ENCODE assay signal across 8 cellular contexts in genomic region chr7:43582503-43583423, GRCh38. TPM values are rescaled to one million over a fixed set of nuclear protein-coding genes. Genes with fewer than 3 reads are reported as not detected.
DNase-seq lines count a peak whose midpoint lies in the region; ATAC-seq, FAIRE-seq and TF ChIP-seq lines count a peak whose summit lies in the region.

Gene STK17A (plus strand): TSS chr7:43583108. CDS start chr7:43583244, 136 bp downstream.

- dilution Hi-C loops in keratinocyte (cut with MboI; ENCODE audit: extremely low pct_ligation_motif_present, low sequenced_read_pairs): no loop called here

- FAIRE-seq in keratinocyte (lab: Jason Lieb, UNC): peak; percentile 26

- H3K27ac Mint-ChIP-seq in central memory CD8-positive, alpha-beta T cell (ENCODE audit: low read depth): peak within 1 kb of the TSS; percentile 97

- H3K9me3 Mint-ChIP-seq in central memory CD8-positive, alpha-beta T cell: no peaks in the 10 kb centered on the region

- peaks cover 48% of the 10 kb centered on the region for H3K79me2 ChIP-seq in keratinocyte (ENCODE audit: control insufficient read depth, insufficient read depth, low read length)

- H3K4me2 ChIP-seq in keratinocyte (ENCODE audit: control insufficient read depth, extremely low read depth, insufficient read depth, low read depth, low read length): peak within 1 kb of the TSS; percentile 89

- TF ChIP-seq CTCF in AG09309 (IDR thresholded peaks at IDR 0.05; ENCODE audit: control insufficient read depth, insufficient read depth, low read depth, low read length, missing control alignments): peak; percentile 99
- peak; percentile 96 to 99 (median 99) for TF ChIP-seq CTCF in keratinocyte (optimal IDR thresholded peaks at IDR 0.05 in 1 of 3, IDR thresholded peaks at IDR 0.05 in 1 of 3, conservative IDR thresholded peaks at IDR 0.05 in 1 of 3; ENCODE audit: extremely low read depth in 1 of 3, insufficient read depth in 2 of 3, low read length in 3 of 3)

- peak; percentile 38 for DNase-seq in AG09309 (ENCODE audit: low read depth)
- DNase-seq in NCI-H2227 treated with DMSO at 0.1 percent for 48 hours (lab: John Stamatoyannopoulos, UW): peak; percentile 83
- DNase-seq in activated CD4-positive, CD25-positive, alpha-beta regulatory T cell treated with anti-CD3 and anti-CD28 coated beads, Interleukin-2, amount 50 U/mL, for 16 hours (ENCODE audit: low read depth, low spot score): peak; percentile 92
- peak; percentile 93 to 96 for DNase-seq in central memory CD8-positive, alpha-beta T cell (ENCODE audit: low spot score in 2 of 2)
- no peak for DNase-seq in keratinocyte (ENCODE audit: low read depth, low spot score)
- peak; percentile 92 for DNase-seq in stimulated activated CD4-positive, alpha-beta T cell treated with anti-CD3 and anti-CD28 coated beads, Interleukin-15, amount 100 ng/mL, for 24 hours

- peaks cover 50% of the 10 kb centered on the region for H3K36me3 Mint-ChIP-seq in central memory CD8-positive, alpha-beta T cell (ENCODE audit: insufficient read depth)

- H2AFZ ChIP-seq in keratinocyte (ENCODE audit: control insufficient read depth, low read length): no peak within 1 kb of the TSS

- peak within 1 kb of the TSS; percentile 81 for H3K9ac ChIP-seq in keratinocyte (ENCODE audit: control insufficient read depth, extremely low read depth, insufficient read depth, low read length)

- peaks cover 0 to 2% of the 10 kb centered on the region in 2 experiments for H3K36me3 ChIP-seq in keratinocyte (ENCODE audit: control insufficient read depth in 2 of 2, extremely low read depth in 1 of 2, insufficient read depth in 2 of 2, low read length in 2 of 2)

- ATAC-seq in GM18909 (IDR thresholded peaks at IDR 0.05; ENCODE audit: poor library complexity, unreplicated experiment) (peak; percentile 73), HG03175 (IDR thresholded peaks at IDR 0.05; ENCODE audit: unreplicated experiment) (peak; percentile 74)
- peak; percentile 57 for ATAC-seq in central memory CD8-positive, alpha-beta T cell (replicated peaks; ENCODE audit: extremely low read depth, poor library complexity, severe bottlenecking)

- H3K9me3 ChIP-seq in keratinocyte (ENCODE audit: control insufficient read depth, low read depth, low read length): no peaks in the 10 kb centered on the region

- peaks cover 40% of the 10 kb centered on the region for H3K4me1 Mint-ChIP-seq in central memory CD8-positive, alpha-beta T cell

- H3K9me1 ChIP-seq in keratinocyte (ENCODE audit: control insufficient read depth, extremely low read depth, insufficient read depth, low read length): no peaks in the 10 kb centered on the region

- peak within 1 kb of the TSS; percentile 77 for H3K4me3 ChIP-seq in AG09309 (ENCODE audit: control insufficient read depth, low read depth, low read length)
- H3K4me3 ChIP-seq in keratinocyte (ENCODE audit: control insufficient read depth in 2 of 3, extremely low read depth in 1 of 3, insufficient read depth in 2 of 3, low read depth in 1 of 3, low read length in 3 of 3): peak within 1 kb of the TSS; percentile 82 to 94 (median 86)

- H3K27me3 ChIP-seq in keratinocyte (ENCODE audit: control insufficient read depth, extremely low read depth, insufficient read depth, low read length): no peaks in the 10 kb centered on the region

- H3K4me3 Mint-ChIP-seq in central memory CD8-positive, alpha-beta T cell: peak within 1 kb of the TSS; percentile 92

- H4K20me1 ChIP-seq in keratinocyte (ENCODE audit: control insufficient read depth, extremely low read depth, insufficient read depth, low read length): peaks cover 7% of the 10 kb centered on the region

- H3K27ac ChIP-seq in keratinocyte (ENCODE audit: control insufficient read depth, insufficient read depth, low read length): peak within 1 kb of the TSS; percentile 73

- H3K27me3 Mint-ChIP-seq in central memory CD8-positive, alpha-beta T cell: peaks cover 9% of the 10 kb centered on the region

- peaks cover 13% of the 10 kb centered on the region for H3K4me1 ChIP-seq in keratinocyte (ENCODE audit: control insufficient read depth, extremely low read depth, insufficient read depth, low read length)

RNA-seq across cellular contexts. Expression of gene STK17A, which starts in this region (rescaled TPM):
- 33.6 to 81.3 TPM (median 46.1 TPM) in 3 replicates for polyA plus RNA-seq in keratinocyte
- 30.4 TPM for polyA plus RNA-seq in keratinocyte (2011; ENCODE audit: low read depth)
- 46.4 and 88.3 TPM in 2 replicates for polyA plus RNA-seq in keratinocyte (2011; cell fraction: cytosol; rRNA removed)
- 43.9 and 57.0 TPM in 2 replicates for polyA plus RNA-seq in keratinocyte (2011; cell fraction: nucleus; rRNA removed)
- 55.1 and 72.2 TPM in 2 replicates for polyA plus RNA-seq in keratinocyte (2012; ENCODE audit: low replicate concordance)
- 3.4 to 32.1 TPM (median 12.9 TPM) in 3 replicates for polyA minus RNA-seq in keratinocyte
- polyA minus RNA-seq in keratinocyte (2011; cell fraction: cytosol; rRNA and poly(A)+ RNA removed): 39.1 TPM
- 15.8 and 31.2 TPM in 2 replicates for polyA minus RNA-seq in keratinocyte (2011; cell fraction: nucleus; rRNA and poly(A)+ RNA removed)
